In genomic region chr16:69930117-69930776, GRCh38 we compare ENCODE assay signal across 8 cellular contexts. TPM values are rescaled to one million over a fixed set of nuclear protein-coding genes. Genes with fewer than 3 reads are reported as not detected.
DNase-seq lines count a peak whose midpoint lies in the region; ATAC-seq and TF ChIP-seq lines count a peak whose summit lies in the region.

No MANE protein-coding gene starts in this region.

- CTCF ChIA-PET in mammary epithelial cell (lab: Charles Lee; ENCODE audit: low non-redundant PET) = interaction anchor here (0.5 to 1.0 kb wide), 3 partner anchors 12 to 722 kb away, joined by 4 to 7 read pairs (median 5); no protein-coding TSS in a partner anchor

- BruUV-seq in mammary epithelial cell (replicated peaks; lab: Mats Ljungman, UMichigan) = no TSS peak

- no peaks in the 10 kb centered on the region for H3K9me3 ChIP-seq in mammary epithelial cell (replicated peaks; ENCODE audit: insufficient read depth, low read length)

- WGBS in mammary epithelial cell (ENCODE audit: low coverage, missing lambda C conversion rate) = 60% methylated on average over 12 of the region's 12 CpGs

- in situ Hi-C loops in mammary epithelial cell (cut with MboI; ENCODE audit: low sequenced_read_pairs in 2 of 2) = no loop called here

- no peak overlapping the region for H2AFZ ChIP-seq in mammary epithelial cell (ENCODE audit: low read depth, low read length)

- H3K27me3 ChIP-seq in mammary epithelial cell (ENCODE audit: insufficient read depth, low read length) = no peaks in the 10 kb centered on the region

- H4K20me1 ChIP-seq in mammary epithelial cell (ENCODE audit: insufficient read depth, low read length) = no peaks in the 10 kb centered on the region

- no peak overlapping the region for H3K4me2 ChIP-seq in mammary epithelial cell (ENCODE audit: insufficient read depth, low read depth, low read length)

- ATAC-seq in GM19324 (IDR thresholded peaks at IDR 0.05; ENCODE audit: low FRiP score, unreplicated experiment) = no peak

- DNase-seq in NCI-H2029 (lab: John Stamatoyannopoulos, UW) (peak; percentile 46), NCI-H2029 treated with DMSO at 0.1 percent for 48 hours (lab: John Stamatoyannopoulos, UW) (no peak), KG1 (lab: John Stamatoyannopoulos, UW) (peak; percentile 24), T1000 (lab: John Stamatoyannopoulos, UW) (peak; percentile 9), mammary epithelial cell (peak; percentile 23), islet precursor cell (peak; percentile 79)
- DNase-seq in stimulated activated CD4-positive, alpha-beta T cell treated with anti-CD3 and anti-CD28 coated beads, Interleukin-2, amount 100 ng/mL, for 4 hours (ENCODE audit: low read depth) = peak; percentile 22

- dilution Hi-C loops in mammary epithelial cell (cut with HindIII; ENCODE audit: low sequenced_read_pairs) = no loop called here

- H3K4me1 ChIP-seq in mammary epithelial cell (ENCODE audit: insufficient read depth, low read length) = peaks cover 9% of the 10 kb centered on the region

- H3K79me2 ChIP-seq in mammary epithelial cell (ENCODE audit: insufficient read depth, low read length) = no peaks in the 10 kb centered on the region

- H3K27ac ChIP-seq in mammary epithelial cell (ENCODE audit: insufficient read depth, low read depth, low read length) = no peak overlapping the region

- no peak overlapping the region for H3K9ac ChIP-seq in mammary epithelial cell (ENCODE audit: insufficient read depth, low read length)

- H3K36me3 ChIP-seq in mammary epithelial cell (ENCODE audit: insufficient read depth, low read length) = peaks cover 8% of the 10 kb centered on the region

- TF ChIP-seq CTCF in mammary epithelial cell (conservative IDR thresholded peaks at IDR 0.05 in 1 of 2, IDR thresholded peaks at IDR 0.05 in 1 of 2; ENCODE audit: extremely low read depth in 1 of 2, insufficient read depth in 1 of 2, low read depth in 1 of 2, low read length in 2 of 2) = peak; percentile 53 to 71

- no peak overlapping the region for H3K4me3 ChIP-seq in mammary epithelial cell (replicated peaks in 1 of 3; ENCODE audit: insufficient read depth in 1 of 3, low read depth in 2 of 3, low read length in 3 of 3)

- intact Hi-C loops in mammary epithelial cell (cut with micrococcal nuclease) = loop anchor here (1.0 to 5.0 kb wide), 2 partner anchors 134 to 223 kb away; no protein-coding TSS in a partner anchor

RNA-seq across cellular contexts. Expression of gene CLEC18A, which starts 20.9 kb away (rescaled TPM):
- total RNA-seq in mammary epithelial cell = 1 to 10 TPM in 1 of 2 donors, under 1 TPM in 1; 0.45 to 1.0 TPM
- 0.07 TPM for polyA plus RNA-seq in mammary epithelial cell
- polyA minus RNA-seq in mammary epithelial cell = not detected
